In the genomic region with DNA sequence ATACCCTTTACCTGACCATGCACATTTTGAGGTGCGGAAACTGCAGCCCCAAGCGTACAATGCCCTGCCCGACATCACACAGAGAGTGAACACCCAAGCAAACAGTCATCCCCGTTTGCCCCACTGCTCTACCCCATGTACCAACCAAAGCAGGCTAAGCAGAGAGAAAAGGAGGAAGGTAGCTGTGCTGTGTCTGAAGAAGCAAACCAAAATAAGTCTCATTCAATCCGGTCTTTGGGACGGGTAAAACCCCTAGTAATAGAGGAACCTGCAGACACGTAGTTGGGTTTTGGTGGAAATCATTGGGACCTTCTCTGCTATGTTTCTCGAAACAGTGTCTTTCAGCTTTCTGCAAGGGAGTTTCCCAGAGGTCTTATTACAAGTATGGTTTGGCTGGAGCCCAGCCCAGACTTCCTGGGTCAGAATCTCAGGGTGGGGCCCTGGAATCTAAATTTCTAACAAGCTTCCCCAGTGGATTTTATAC, we compare ENCODE assay signal across 8 cellular contexts.
DNase-seq lines count a peak whose midpoint lies in the region; ATAC-seq and TF ChIP-seq lines count a peak whose summit lies in the region.

No MANE protein-coding gene starts in this region.

- H2BK5ac ChIP-seq in mesendoderm (ENCODE audit: low read length): peak overlapping the region; percentile 51

- no peak overlapping the region for H3K23ac ChIP-seq in mesendoderm (ENCODE audit: low read length)

- TF ChIP-seq CTCF in GM12875 (IDR thresholded peaks at IDR 0.05; ENCODE audit: borderline replicate concordance, insufficient read depth, low read depth, low read length) (no peak), psoas muscle (IDR thresholded peaks at IDR 0.05) (no peak)

- no peaks in the 10 kb centered on the region for H4K20me1 ChIP-seq in GM23248 (ENCODE audit: insufficient read depth)

- peak overlapping the region; percentile 86 for H2AK5ac ChIP-seq in mesendoderm (ENCODE audit: low read length)

- H3K36me3 ChIP-seq in GM23248 (ENCODE audit: low read depth): no peaks in the 10 kb centered on the region
- no peaks in the 10 kb centered on the region for H3K36me3 ChIP-seq in SJSA1
- H3K36me3 ChIP-seq in mesendoderm (ENCODE audit: control insufficient read depth, insufficient read depth, low read length): no peaks in the 10 kb centered on the region
- no peaks in the 10 kb centered on the region for H3K36me3 ChIP-seq in psoas muscle (ENCODE audit: insufficient read depth in 1 of 2, low read depth in 1 of 2)

- no peak overlapping the region for H2BK120ac ChIP-seq in mesendoderm (ENCODE audit: low read depth, low read length)

- peaks cover 42% of the 10 kb centered on the region for H3K27me3 ChIP-seq in GM23248 (replicated peaks; ENCODE audit: insufficient read depth)
- no peaks in the 10 kb centered on the region for H3K27me3 ChIP-seq in SJSA1 (replicated peaks)
- H3K27me3 ChIP-seq in mesendoderm (ENCODE audit: insufficient read depth, low read length, poor library complexity): no peaks in the 10 kb centered on the region
- H3K27me3 ChIP-seq in psoas muscle (ENCODE audit: insufficient read depth in 3 of 3, low read length in 2 of 3): no peaks in the 10 kb centered on the region

- peak overlapping the region; percentile 52 for H3K56ac ChIP-seq in mesendoderm (ENCODE audit: low read length)

- WGBS in GM23248 (ENCODE audit: low coverage in 1 of 2, low lambda C conversion rate in 2 of 2, missing lambda C conversion rate in 2 of 2), 2 experiments: 80 to 85% methylated on average over 8 of the region's 8 CpGs
- WGBS in mesendoderm (ENCODE audit: extremely low coverage, insufficient coverage, low lambda C conversion rate): no CpG with 5 or more reads among the region's 8 CpGs
- 87 to 92% (median 89%) methylated on average over 8 of the region's 8 CpGs for WGBS in psoas muscle, 3 donors

- H2BK15ac ChIP-seq in mesendoderm (replicated peaks; ENCODE audit: low read depth): no peak overlapping the region

- no peaks in the 10 kb centered on the region for H3K9me2 ChIP-seq in GM23248 (ENCODE audit: insufficient read depth)

- H3K9ac ChIP-seq in GM23248 (no peak overlapping the region), mesendoderm (ENCODE audit: low read length) (no peak overlapping the region)

- H3F3A ChIP-seq in GM23248 (ENCODE audit: insufficient read depth): no peaks in the 10 kb centered on the region

- H3K27ac ChIP-seq in GM23248 (no peak overlapping the region), SJSA1 (peak overlapping the region; percentile 55), mesendoderm (ENCODE audit: low read depth, low read length) (no peak overlapping the region), psoas muscle (no peak overlapping the region)

- H4K8ac ChIP-seq in mesendoderm (ENCODE audit: low read depth, low read length): no peak overlapping the region

- in situ Hi-C loops in GM23248 (cut with MboI): no loop called here

- intact Hi-C loops in psoas muscle (cut with DNase I): no loop called here

- H3K79me2 ChIP-seq in GM23248 (ENCODE audit: insufficient read depth) (no peaks in the 10 kb centered on the region), mesendoderm (ENCODE audit: control insufficient read depth, insufficient read depth, low read length) (no peaks in the 10 kb centered on the region)

- no peak overlapping the region for H3K4ac ChIP-seq in mesendoderm (ENCODE audit: low read depth, low read length)

- ATAC-seq in psoas muscle: no peak

- H3K9me3 ChIP-seq in GM23248 (ENCODE audit: low read depth): no peaks in the 10 kb centered on the region
- no peaks in the 10 kb centered on the region for H3K9me3 ChIP-seq in SJSA1 (replicated peaks)
- H3K9me3 ChIP-seq in psoas muscle: no peaks in the 10 kb centered on the region

- H3K18ac ChIP-seq in mesendoderm (ENCODE audit: low read length): peak overlapping the region; percentile 15

- peak overlapping the region; percentile 24 for H3K4me3 ChIP-seq in GM12875 (ENCODE audit: low read depth, low read length)
- H3K4me3 ChIP-seq in GM23248: no peak overlapping the region
- H3K4me3 ChIP-seq in SJSA1: no peak overlapping the region
- H3K4me3 ChIP-seq in mesendoderm (ENCODE audit: low read length): no peak overlapping the region
- no peak overlapping the region for H3K4me3 ChIP-seq in psoas muscle

- no peak overlapping the region for H2AFZ ChIP-seq in GM23248

- H3K4me2 ChIP-seq in GM23248 (ENCODE audit: unreplicated experiment) (no peak overlapping the region), mesendoderm (ENCODE audit: low read length) (no peak overlapping the region)

- H3K4me1 ChIP-seq in GM23248 (ENCODE audit: insufficient read depth) (peaks cover 10% of the 10 kb centered on the region), SJSA1 (replicated peaks) (peaks cover 51% of the 10 kb centered on the region), mesendoderm (ENCODE audit: control insufficient read depth, low read depth, low read length) (peaks cover 14% of the 10 kb centered on the region), psoas muscle (peaks cover 3% of the 10 kb centered on the region)

- DNase-seq in GM23248: peak; percentile 22
- peak; percentile 54 to 70 for DNase-seq in SJSA1 (ENCODE audit: low read depth in 1 of 2, low spot score in 2 of 2)
- DNase-seq in mesendoderm: no peak
- no peak for DNase-seq in NCI-H2107 (lab: John Stamatoyannopoulos, UW)
- DNase-seq in psoas muscle: no peak
- DNase-seq in central memory CD4-positive, alpha-beta T cell: no peak
- DNase-seq in NCI-H1105 treated with DMSO at 0.1 percent for 48 hours (lab: John Stamatoyannopoulos, UW): no peak

- no peaks in the 10 kb centered on the region for H3K79me1 ChIP-seq in mesendoderm (ENCODE audit: low read length)

- no peak overlapping the region for H4K5ac ChIP-seq in mesendoderm (ENCODE audit: low read length)

Comparison
In these comparisons a context has a peak if more than half of its experiments do, and no peak if none do; other contexts are left out.
1. DNase-seq: peak in GM23248 (single experiment) and SJSA1 (2 of 2); none in mesendoderm (single experiment), NCI-H2107 (single experiment), psoas muscle (0 of 2), central memory CD4-positive, alpha-beta T cell (single experiment) and NCI-H1105 treated with DMSO at 0.1 percent for 48 hours (single experiment).